24 cellular contexts compared by ENCODE assay signal in the genomic region with DNA sequence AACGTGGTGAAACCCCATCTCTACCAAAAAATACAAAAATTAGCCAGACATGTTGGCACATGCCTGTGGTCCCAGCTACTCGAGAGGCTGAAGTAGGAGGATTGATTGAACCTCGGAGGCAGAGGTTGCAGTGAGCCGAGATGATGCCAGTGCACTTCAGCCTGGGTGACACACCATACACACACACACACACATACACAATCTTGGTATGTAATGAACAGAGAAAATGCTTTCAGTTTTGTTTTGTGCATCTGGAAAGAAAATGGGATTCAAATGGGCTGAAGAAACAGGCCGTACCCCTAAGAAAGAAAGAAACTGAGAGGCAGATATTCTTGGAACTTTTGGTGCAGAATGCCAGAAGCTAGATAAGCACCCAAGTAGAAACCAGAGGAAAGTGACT.
A peak's percentile ranks its signal among the peaks of the same experiment; 100 is the strongest.
DNase-seq lines count a peak whose midpoint lies in the region; ATAC-seq, FAIRE-seq and TF ChIP-seq lines count a peak whose summit lies in the region.
"Had no signal": no experiment of that assay in that cellular context is flagged by ENCODE, and none has a peak within 500 bp of the region (broad histone marks: within the 10 kb centered on the region; RNA-seq: fewer than 3 reads in every experiment).

No MANE protein-coding gene starts in this region.

- no peak overlapping the region for H3K4me3 ChIP-seq in smooth muscle cell
- H3K4me3 ChIP-seq: esophagus squamous epithelium, suprapubic skin, uterus had no signal

- no peak for FAIRE-seq in GM19239 (lab: Jason Lieb, UNC)
- FAIRE-seq: GM12892 had no signal

- H3K27me3 ChIP-seq in smooth muscle cell (ENCODE audit: low read depth), result no peaks in the 10 kb centered on the region
- H3K27me3 ChIP-seq: esophagus squamous epithelium, neutrophil, suprapubic skin, uterus had no signal

- DNase-seq in H4 (ENCODE audit: low spot score) (peak; percentile 57), amniotic epithelial cell (ENCODE audit: low read depth) (peak; percentile 58), fibroblast of peridontal ligament (ENCODE audit: extremely low read depth) (peak; percentile 54), smooth muscle cell (lab: John Stamatoyannopoulos, UW; ENCODE audit: unreplicated experiment) (no peak), GM19239 (ENCODE audit: insufficient read length, low spot score) (no peak)
- DNase-seq in stimulated activated CD8-positive, alpha-beta memory T cell treated with anti-CD3 and anti-CD28 coated beads, Interleukin-4, amount 100 ng/mL, for 48 hours, result no peak
- DNase-seq: activated CD4-positive, alpha-beta T cell treated with anti-CD3 and anti-CD28 coated beads, Interleukin-2, amount 50 U/mL, for 48 hours; activated CD4-positive, CD25-positive, alpha-beta regulatory T cell; activated CD8-positive, alpha-beta memory T cell treated with anti-CD3 and anti-CD28 coated beads, Interleukin-2, amount 50 U/mL, for 4 hours; activated naive CD8-positive, alpha-beta T cell treated with anti-CD3 and anti-CD28 coated beads, Interleukin-2, amount 10 ng/mL, durations not matched to agents 7 days and 5 days; C1 segment of cervical spinal cord; esophagus squamous epithelium; NCI-H1105 treated with DMSO at 0.1 percent for 48 hours; NCI-H2081; NCI-H226; NCI-H748 treated with DMSO at 0.1 percent for 48 hours; stimulated activated CD4-positive, alpha-beta T cell treated with anti-CD3 and anti-CD28 coated beads, Interleukin-4, amount 100 ng/mL, for 1 hour; stimulated activated naive B cell treated with anti-CD40 and anti-IgM and Interleukin-4, amounts not matched to agents 10 μg/mL and 1 μg/mL and 100 μg/mL, for 72 hours; T-helper 9 cell; uterus had no signal

- peak overlapping the region; percentile 39 for H3K4me2 ChIP-seq in smooth muscle cell

- 84% methylated on average over 5 of the region's 5 CpGs for WGBS in smooth muscle cell (ENCODE audit: low lambda C conversion rate)

- H3K9ac ChIP-seq in smooth muscle cell (ENCODE audit: low read depth), result no peak overlapping the region

- no peak for TF ChIP-seq CTCF in smooth muscle cell (IDR thresholded peaks at IDR 0.05; ENCODE audit: borderline replicate concordance, insufficient read depth, poor library complexity, severe bottlenecking)

- H2AFZ ChIP-seq in smooth muscle cell (ENCODE audit: low read depth), result no peak overlapping the region

- no peaks in the 10 kb centered on the region for H3K9me3 ChIP-seq in smooth muscle cell (replicated peaks; ENCODE audit: low read depth)
- H3K9me3 ChIP-seq: esophagus squamous epithelium, neutrophil, suprapubic skin, uterus had no signal

- no peak overlapping the region for H3K27ac ChIP-seq in smooth muscle cell (ENCODE audit: low read depth)
- H3K27ac ChIP-seq: esophagus squamous epithelium, neutrophil, suprapubic skin had no signal

- no peaks in the 10 kb centered on the region for H4K20me1 ChIP-seq in smooth muscle cell (ENCODE audit: low read depth)

- no peaks in the 10 kb centered on the region for H3K79me2 ChIP-seq in smooth muscle cell (ENCODE audit: low read depth)

- no peaks in the 10 kb centered on the region for H3F3A ChIP-seq in smooth muscle cell (ENCODE audit: low read depth)

- no peaks in the 10 kb centered on the region for H3K36me3 ChIP-seq in smooth muscle cell (ENCODE audit: low read depth)
- H3K36me3 ChIP-seq: esophagus squamous epithelium, neutrophil, suprapubic skin, uterus had no signal

- H3K4me1 ChIP-seq in smooth muscle cell (ENCODE audit: low read depth), result peaks cover 16% of the 10 kb centered on the region
- H3K4me1 ChIP-seq: suprapubic skin, uterus had no signal

- no peak for ATAC-seq in HG02884 (IDR thresholded peaks at IDR 0.05; ENCODE audit: unreplicated experiment)
- ATAC-seq: stimulated activated naive B cell treated with anti-CD40 and anti-IgM and Interleukin-4, amounts not matched to agents 10 μg/mL and 1 μg/mL and 100 μg/mL, for 72 hours had no signal

Comparison
In these comparisons a context has a peak if more than half of its experiments do, and no peak if none do; other contexts are left out.
1. DNase-seq: peak in H4 (single experiment), amniotic epithelial cell (single experiment) and fibroblast of peridontal ligament (single experiment); none in smooth muscle cell (single experiment), GM19239 (single experiment) and stimulated activated CD8-positive, alpha-beta memory T cell treated with anti-CD3 and anti-CD28 coated beads, Interleukin-4, amount 100 ng/mL, for 48 hours (single experiment).